In genomic region chr10:32169556-32169955, GRCh38 we compare ENCODE assay signal across 24 cellular contexts.
DNase-seq lines count a peak whose midpoint lies in the region; ATAC-seq and TF ChIP-seq lines count a peak whose summit lies in the region.
"Had no signal": no experiment of that assay in that cellular context is flagged by ENCODE, and none has a peak within 500 bp of the region (broad histone marks: within the 10 kb centered on the region; RNA-seq: fewer than 3 reads in every experiment).

No MANE protein-coding gene starts in this region.

- no peaks in the 10 kb centered on the region for H4K20me1 ChIP-seq in BLaER1 treated with 17β-estradiol and CSF1 and Interleukin-3, amounts not matched to agents 10 nM and 100 nM

- peak overlapping the region in 6 of 11 experiments; percentile 3 to 40 (median 14); a peak in 6 of 22 replicates for H3K4me2 ChIP-seq in BLaER1 treated with 17β-estradiol and CSF1 and Interleukin-3, amounts not matched to agents 10 nM and 100 nM
- no peak overlapping the region for H3K4me2 ChIP-seq in parathyroid adenoma (ENCODE audit: low read length)
- H3K4me2 ChIP-seq: SK-N-SH had no signal

- no peaks in the 10 kb centered on the region for H3K9me3 Mint-ChIP-seq in activated CD4-positive, alpha-beta T cell treated with anti-CD3 and anti-CD28 coated beads, Interleukin-2, amount 10 ng/mL, durations not matched to agents 24 days and 14 days
- H3K9me3 Mint-ChIP-seq: H9; stimulated activated naive CD8-positive, alpha-beta T cell treated with anti-CD3 and anti-CD28 coated beads, Interleukin-15, Interleukin-2, amounts not matched to agents 100 ng/mL and 50 ng/mL, for 24 hours; T-helper 1 cell treated with Interleukin-12 subunit alpha and Interleukin-12 subunit beta and Interleukin-4 antibody, amounts not matched to agents 30 μg/mL and 1 μg/mL, for 36 hours had no signal

- H3K4me1 ChIP-seq in BLaER1 treated with 17β-estradiol and CSF1 and Interleukin-3, amounts not matched to agents 10 nM and 100 nM, result peaks cover 0 to 8% (median 5%) of the 10 kb centered on the region in 10 experiments; a peak in 9 of 20 replicates
- peaks cover 4% of the 10 kb centered on the region for H3K4me1 ChIP-seq in parathyroid adenoma
- H3K4me1 ChIP-seq: BE2C, lower lobe of right lung, tibial artery had no signal

- no peak for ATAC-seq in GM21360 (IDR thresholded peaks at IDR 0.05; ENCODE audit: unreplicated experiment)
- ATAC-seq: lower lobe of right lung, mucosa of descending colon had no signal

- no peaks in the 10 kb centered on the region for H3K36me3 ChIP-seq in BLaER1 treated with 17β-estradiol and CSF1 and Interleukin-3, amounts not matched to agents 10 nM and 100 nM
- H3K36me3 ChIP-seq in parathyroid adenoma (ENCODE audit: control insufficient read depth, insufficient read depth, low read length), result no peaks in the 10 kb centered on the region
- H3K36me3 ChIP-seq: BE2C, lower lobe of right lung, tibial artery had no signal

- H3K36me3 Mint-ChIP-seq in activated CD4-positive, alpha-beta T cell treated with anti-CD3 and anti-CD28 coated beads, Interleukin-2, amount 10 ng/mL, durations not matched to agents 24 days and 14 days (ENCODE audit: low read depth), result no peaks in the 10 kb centered on the region

- no peaks in the 10 kb centered on the region for H3K79me2 ChIP-seq in parathyroid adenoma

- H3K4me3 ChIP-seq in BLaER1 treated with 17β-estradiol and CSF1 and Interleukin-3, amounts not matched to agents 10 nM and 100 nM, result no peak overlapping the region
- H3K4me3 ChIP-seq in parathyroid adenoma (ENCODE audit: low read depth, low read length), result no peak overlapping the region
- H3K4me3 ChIP-seq: lower lobe of right lung, mucosa of descending colon, skin epidermis, tibial artery had no signal

- no peaks in the 10 kb centered on the region for H3K9me3 ChIP-seq in BLaER1 treated with 17β-estradiol and CSF1 and Interleukin-3, amounts not matched to agents 10 nM and 100 nM (replicated peaks in 1 of 11)
- H3K9me3 ChIP-seq in parathyroid adenoma (ENCODE audit: control insufficient read depth, low read length), result no peaks in the 10 kb centered on the region
- H3K9me3 ChIP-seq: BE2C, lower lobe of right lung, mucosa of descending colon, SK-N-SH, tibial artery had no signal

- H3K27ac ChIP-seq in BLaER1 treated with 17β-estradiol and CSF1 and Interleukin-3, amounts not matched to agents 10 nM and 100 nM, result no peak overlapping the region
- H3K27ac ChIP-seq in parathyroid adenoma, result no peak overlapping the region
- H3K27ac ChIP-seq: lower lobe of right lung, RWPE1, skin epidermis, tibial artery had no signal

- no peak for TF ChIP-seq CTCF in parathyroid adenoma (IDR thresholded peaks at IDR 0.05)

- peaks cover 5% of the 10 kb centered on the region for H3K27me3 Mint-ChIP-seq in activated CD4-positive, alpha-beta T cell treated with anti-CD3 and anti-CD28 coated beads, Interleukin-2, amount 10 ng/mL, durations not matched to agents 24 days and 14 days
- H3K27me3 Mint-ChIP-seq: stimulated activated naive CD8-positive, alpha-beta T cell treated with anti-CD3 and anti-CD28 coated beads, Interleukin-15, Interleukin-2, amounts not matched to agents 100 ng/mL and 50 ng/mL, for 24 hours had no signal

- no peak overlapping the region for H3K9ac ChIP-seq in BLaER1 treated with 17β-estradiol and CSF1 and Interleukin-3, amounts not matched to agents 10 nM and 100 nM
- H3K9ac ChIP-seq in parathyroid adenoma, result no peak overlapping the region
- H3K9ac ChIP-seq: SK-N-SH had no signal

- intact Hi-C loops in activated CD4-positive, alpha-beta T cell treated with anti-CD3 and anti-CD28 coated beads, Interleukin-2, amount 10 ng/mL, durations not matched to agents 24 days and 14 days (cut with micrococcal nuclease), result no loop called here

- no peak overlapping the region for H3K4me3 Mint-ChIP-seq in activated CD4-positive, alpha-beta T cell treated with anti-CD3 and anti-CD28 coated beads, Interleukin-2, amount 10 ng/mL, durations not matched to agents 24 days and 14 days
- H3K4me3 Mint-ChIP-seq: H9; stimulated activated naive CD8-positive, alpha-beta T cell treated with anti-CD3 and anti-CD28 coated beads, Interleukin-15, Interleukin-2, amounts not matched to agents 100 ng/mL and 50 ng/mL, for 24 hours; T-helper 1 cell treated with Interleukin-12 subunit alpha and Interleukin-12 subunit beta and Interleukin-4 antibody, amounts not matched to agents 30 μg/mL and 1 μg/mL, for 36 hours had no signal

- DNase-seq in Kasumi-1 (lab: John Stamatoyannopoulos, UW), result peak; percentile 49 to 50
- peak; percentile 23 for DNase-seq in dermis blood vessel endothelial cell
- no peak for DNase-seq in activated CD4-positive, alpha-beta T cell treated with anti-CD3 and anti-CD28 coated beads, Interleukin-2, amount 10 ng/mL, durations not matched to agents 24 days and 14 days
- no peak for DNase-seq in nucleus accumbens (lab: John Stamatoyannopoulos, UW)
- DNase-seq: ACHN; activated gamma-delta T cell treated with Interleukin-2 at 50 U/mL for 16 hours; activated T-cell treated with anti-CD3 and anti-CD28 coated beads, Interleukin-2, amount 50 U/mL, for 1 hour; BE2C; H9; IMR-90; lower lobe of right lung; mucosa of descending colon; NCI-H1105 treated with DMSO at 0.1 percent for 48 hours; NCI-H2029; NCI-H526; SK-N-SH had no signal

- H3K4me1 Mint-ChIP-seq in activated CD4-positive, alpha-beta T cell treated with anti-CD3 and anti-CD28 coated beads, Interleukin-2, amount 10 ng/mL, durations not matched to agents 24 days and 14 days, result peaks cover 4% of the 10 kb centered on the region

- H3K27ac Mint-ChIP-seq in activated CD4-positive, alpha-beta T cell treated with anti-CD3 and anti-CD28 coated beads, Interleukin-2, amount 10 ng/mL, durations not matched to agents 24 days and 14 days, result no peak overlapping the region
- H3K27ac Mint-ChIP-seq: stimulated activated naive CD8-positive, alpha-beta T cell treated with anti-CD3 and anti-CD28 coated beads, Interleukin-15, Interleukin-2, amounts not matched to agents 100 ng/mL and 50 ng/mL, for 24 hours; T-helper 1 cell treated with Interleukin-12 subunit alpha and Interleukin-12 subunit beta and Interleukin-4 antibody, amounts not matched to agents 30 μg/mL and 1 μg/mL, for 36 hours had no signal

- no peaks in the 10 kb centered on the region for H3K27me3 ChIP-seq in BLaER1 treated with 17β-estradiol and CSF1 and Interleukin-3, amounts not matched to agents 10 nM and 100 nM
- no peaks in the 10 kb centered on the region for H3K27me3 ChIP-seq in parathyroid adenoma (ENCODE audit: control insufficient read depth, insufficient read depth, low read length)
- H3K27me3 ChIP-seq: BE2C, tibial artery had no signal

- H2AFZ ChIP-seq in parathyroid adenoma, result peak overlapping the region; percentile 42

Comparison
In these comparisons a context has a peak if more than half of its experiments do, and no peak if none do; other contexts are left out.
1. DNase-seq: peak in Kasumi-1 (2 of 2) and dermis blood vessel endothelial cell (single experiment); none in activated CD4-positive, alpha-beta T cell treated with anti-CD3 and anti-CD28 coated beads, Interleukin-2, amount 10 ng/mL, durations not matched to agents 24 days and 14 days (single experiment) and nucleus accumbens (0 of 56).